ENCODE assay signal across 8 cellular contexts in the genomic region with DNA sequence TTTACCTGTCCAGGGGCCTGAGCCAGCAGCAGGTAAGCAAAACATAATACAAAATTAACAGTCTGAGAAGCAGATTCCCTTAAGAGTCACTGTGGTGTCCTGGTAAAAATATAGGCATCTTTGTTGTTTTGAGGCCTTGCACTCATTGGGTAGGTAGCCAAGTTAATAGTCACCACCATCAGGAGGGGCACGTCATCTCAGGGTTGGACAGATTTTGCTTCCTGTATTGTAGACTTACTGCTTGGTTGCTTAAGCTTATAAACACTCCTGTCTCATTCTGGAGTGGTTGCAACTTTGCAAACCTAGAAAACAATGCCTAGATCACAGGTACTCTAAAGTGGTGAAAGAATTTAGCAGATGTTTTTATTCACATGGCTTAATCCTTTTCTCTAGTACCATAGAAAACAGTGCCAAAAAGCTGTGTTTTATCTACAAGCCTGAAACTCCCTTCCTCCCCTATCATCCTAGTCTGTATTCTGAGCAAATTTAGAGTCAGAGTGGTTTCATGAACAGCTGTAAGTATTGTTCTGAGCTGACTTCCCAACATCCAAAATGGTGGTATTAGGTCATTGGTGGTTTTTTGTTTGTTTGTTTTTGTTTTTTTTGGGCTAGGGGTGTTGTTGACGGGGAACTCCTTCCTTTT.
A peak's percentile ranks its signal among the peaks of the same experiment; 100 is the strongest.
DNase-seq lines count a peak whose midpoint lies in the region; ATAC-seq and TF ChIP-seq lines count a peak whose summit lies in the region.

No MANE protein-coding gene starts in this region.

- peaks cover 61 to 67% (median 64%) of the 10 kb centered on the region in 3 donors for H3K4me1 Mint-ChIP-seq in IgD-negative memory B cell
- H3K4me1 Mint-ChIP-seq in brain, result peaks cover 61% of the 10 kb centered on the region
- H3K4me1 Mint-ChIP-seq in mesothelial cell of epicardium, result peaks cover 17% of the 10 kb centered on the region

- H3K9me3 Mint-ChIP-seq in IgD-negative memory B cell, result no peaks in the 10 kb centered on the region
- no peaks in the 10 kb centered on the region for H3K9me3 Mint-ChIP-seq in brain
- H3K9me3 Mint-ChIP-seq in mesothelial cell of epicardium, result peaks cover 2% of the 10 kb centered on the region

- H3K27ac Mint-ChIP-seq in IgD-negative memory B cell (peak overlapping the region; percentile 91 to 97 (median 94)), brain (peak overlapping the region; percentile 16 to 86 (median 48)), mesothelial cell of epicardium (peak overlapping the region; percentile 44)

- H3K27me3 Mint-ChIP-seq in IgD-negative memory B cell (peaks cover 1% of the 10 kb centered on the region), brain (no peaks in the 10 kb centered on the region), mesothelial cell of epicardium (ENCODE audit: low read depth) (no peaks in the 10 kb centered on the region)

- DNase-seq in AG09319 (ENCODE audit: extremely low read depth, low read depth) (peak; percentile 15), mesothelial cell of epicardium (ENCODE audit: low spot score in 2 of 2, unreplicated experiment in 2 of 2) (no peak), NCI-H1694 (lab: John Stamatoyannopoulos, UW) (no peak), NCI-H2029 treated with DMSO at 0.1 percent for 48 hours (lab: John Stamatoyannopoulos, UW) (no peak), NCI-H345 (lab: John Stamatoyannopoulos, UW) (no peak)

- ATAC-seq in GM19351 (IDR thresholded peaks at IDR 0.05; ENCODE audit: unreplicated experiment), result peak; percentile 33

- TF ChIP-seq CTCF in AG09319 (IDR thresholded peaks at IDR 0.05; ENCODE audit: low read depth, low read length), result no peak
- no peak for TF ChIP-seq CTCF in brain (conservative IDR thresholded peaks at IDR 0.05)
- no peak for TF ChIP-seq CTCF in mesothelial cell of epicardium (IDR thresholded peaks at IDR 0.05; ENCODE audit: unreplicated experiment)

- H3K36me3 Mint-ChIP-seq in IgD-negative memory B cell (peaks cover 5% of the 10 kb centered on the region), brain (peaks cover 24% of the 10 kb centered on the region), mesothelial cell of epicardium (peaks cover 26% of the 10 kb centered on the region)

- H3K4me3 Mint-ChIP-seq in IgD-negative memory B cell (peak overlapping the region; percentile 46 to 94 (median 87)), brain (peak overlapping the region in 2 of 5 experiments; percentile 69 to 72), mesothelial cell of epicardium (peak overlapping the region; percentile 29)

Comparison
In these comparisons a context has a peak if more than half of its experiments do, and no peak if none do; other contexts are left out.
1. H3K27ac Mint-ChIP-seq: peak in every context shown above with its lines; median percentile 94 in IgD-negative memory B cell; 48 in brain; 44 in mesothelial cell of epicardium.